In the genomic region with DNA sequence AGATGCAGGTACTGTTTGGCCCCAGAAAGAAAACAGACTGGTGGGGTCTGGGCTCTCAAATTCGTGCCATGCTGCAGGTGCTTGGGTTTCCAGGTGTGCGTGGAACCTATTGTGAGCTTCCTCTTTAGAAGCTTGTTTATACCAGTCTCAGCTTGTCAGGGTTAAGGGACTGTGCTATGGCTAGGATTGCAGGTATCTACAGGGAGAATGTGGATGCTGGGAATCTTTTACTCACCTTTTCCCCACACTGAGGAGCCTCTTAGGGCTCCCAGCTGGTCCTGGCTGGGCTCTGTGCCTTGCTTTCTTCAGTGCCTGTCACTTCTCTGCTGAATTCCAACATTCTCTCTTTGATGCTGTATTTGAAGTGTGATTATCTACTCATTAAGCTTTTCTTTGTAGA, we compare ENCODE assay signal across 21 cellular contexts.
"Had no signal": no experiment of that assay in that cellular context is flagged by ENCODE, and none has a peak within 500 bp of the region (broad histone marks: within the 10 kb centered on the region; RNA-seq: fewer than 3 reads in every experiment).

No MANE protein-coding gene starts in this region.

- H3K27ac ChIP-seq: dorsolateral prefrontal cortex, esophagus muscularis mucosa, gastroesophageal sphincter, left ventricle myocardium inferior, pancreas, suprapubic skin, thyroid gland had no signal

- H3K27me3 ChIP-seq: dorsolateral prefrontal cortex, esophagus muscularis mucosa, gastroesophageal sphincter, pancreas, suprapubic skin, thyroid gland had no signal

- H3K4me3 ChIP-seq: dorsolateral prefrontal cortex, esophagus muscularis mucosa, gastroesophageal sphincter, left ventricle myocardium inferior, pancreas, smooth muscle cell, suprapubic skin, thyroid gland had no signal

- H3K4me3 Mint-ChIP-seq: immature natural killer cell; naive thymus-derived CD4-positive, alpha-beta T cell; nephron progenitor cell; type B pancreatic cell had no signal

- H3K4me2 ChIP-seq: smooth muscle cell had no signal

- H3K4me1 Mint-ChIP-seq: nephron progenitor cell had no signal

- H3K27me3 Mint-ChIP-seq: naive thymus-derived CD4-positive, alpha-beta T cell; progenitor cell of endocrine pancreas; type B pancreatic cell had no signal

- H3K27ac Mint-ChIP-seq: nephron progenitor cell, progenitor cell of endocrine pancreas, type B pancreatic cell had no signal

- H3K9me3 ChIP-seq: esophagus muscularis mucosa, gastroesophageal sphincter, pancreas, suprapubic skin, thyroid gland had no signal

- ATAC-seq: gastroesophageal sphincter; left cardiac atrium; naive thymus-derived CD4-positive, alpha-beta T cell; pancreas; right cardiac atrium; stimulated activated naive CD8-positive, alpha-beta T cell treated with anti-CD3 and anti-CD28 coated beads, Interleukin-15, Interleukin-2, amounts not matched to agents 100 U/mL and 50 U/mL, for 24 hours had no signal

- H3K36me3 ChIP-seq: pancreas, suprapubic skin, thyroid gland had no signal

- DNase-seq: cortex of kidney; dorsolateral prefrontal cortex; effector CD8-positive, alpha-beta T cell; glutamatergic neuron; immature natural killer cell; kidney; left cardiac atrium; left ventricle myocardium inferior; naive thymus-derived CD4-positive, alpha-beta T cell; nephron progenitor cell; pancreas; right cardiac atrium; stimulated activated CD4-positive, alpha-beta T cell treated with anti-CD3 and anti-CD28 coated beads, Interleukin-2, amount 100 ng/mL, for 48 hours; stimulated activated naive CD8-positive, alpha-beta T cell treated with anti-CD3 and anti-CD28 coated beads, Interleukin-15, Interleukin-2, amounts not matched to agents 100 U/mL and 50 U/mL, for 24 hours; thyroid gland had no signal

- H3K4me1 ChIP-seq: pancreas had no signal
